ENCODE assay signal across 27 cellular contexts in the genomic region with DNA sequence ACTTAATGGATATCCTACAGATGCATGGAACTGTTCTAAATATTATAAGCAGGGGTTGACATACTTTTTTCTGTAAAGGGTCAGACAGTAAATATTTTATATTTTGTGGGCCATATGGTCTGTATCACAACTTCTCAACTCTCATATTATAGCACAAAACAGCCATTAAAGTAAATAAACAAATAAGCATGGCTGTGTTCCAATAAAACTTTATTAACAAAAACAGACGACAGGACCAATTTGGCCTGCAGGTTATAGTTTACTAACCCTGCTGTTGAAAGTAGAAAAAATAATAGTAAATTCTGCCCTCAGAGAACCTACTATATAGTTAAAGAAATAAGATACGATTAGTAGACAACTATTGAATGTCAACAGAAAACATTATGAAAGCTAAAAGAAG.
"Had no signal": no experiment of that assay in that cellular context is flagged by ENCODE, and none has a peak within 500 bp of the region (broad histone marks: within the 10 kb centered on the region; RNA-seq: fewer than 3 reads in every experiment).

No MANE protein-coding gene starts in this region.

- FAIRE-seq: endometrium, islet of Langerhans, keratinocyte had no signal

- DNase-seq: colonic mucosa; cortex of kidney; effector CD8-positive, alpha-beta T cell; effector memory CD8-positive, alpha-beta T cell; endodermal cell; erythroblast; esophagus squamous epithelium; foreskin fibroblast; foreskin melanocyte; gastrocnemius medialis; glutamatergic neuron; head of caudate nucleus; heart right ventricle; hippocampal formation; left cardiac atrium; left lung; left ventricle myocardium superior; lower lobe of right lung; mesenchymal stem cell; mucosa of descending colon had no signal

- H3K9me3 ChIP-seq: colonic mucosa, esophagus squamous epithelium, gastrocnemius medialis, heart right ventricle, left lung, lower lobe of right lung, mucosa of descending colon had no signal

- H3K9me3 Mint-ChIP-seq: dendritic cell treated with granulocyte-macrophage colony-stimulating factor and Interleukin-4, amounts not matched to agents 40 ng/mL and 50 ng/mL, for 4 days; effector memory CD8-positive, alpha-beta T cell; endodermal cell had no signal

- H3K27me3 ChIP-seq: colonic mucosa, esophagus squamous epithelium, gastrocnemius medialis, heart right ventricle, left lung had no signal

- H3K4me3 Mint-ChIP-seq: dendritic cell treated with granulocyte-macrophage colony-stimulating factor and Interleukin-4, amounts not matched to agents 40 ng/mL and 50 ng/mL, for 4 days; effector memory CD8-positive, alpha-beta T cell; endodermal cell; mesothelial cell of epicardium had no signal

- H3K27ac Mint-ChIP-seq: dendritic cell treated with granulocyte-macrophage colony-stimulating factor and Interleukin-4, amounts not matched to agents 40 ng/mL and 50 ng/mL, for 4 days; effector memory CD8-positive, alpha-beta T cell; endodermal cell; mesothelial cell of epicardium had no signal

- H3K36me3 ChIP-seq: colonic mucosa had no signal

- H3K4me3 ChIP-seq: colonic mucosa, esophagus squamous epithelium, gastrocnemius medialis, heart right ventricle, left lung, lower lobe of right lung, mucosa of descending colon had no signal

- H3K27me3 Mint-ChIP-seq: dendritic cell treated with granulocyte-macrophage colony-stimulating factor and Interleukin-4, amounts not matched to agents 40 ng/mL and 50 ng/mL, for 4 days; effector memory CD8-positive, alpha-beta T cell had no signal

- H3K4me1 ChIP-seq: colonic mucosa, left lung, lower lobe of right lung had no signal

- ATAC-seq: effector memory CD8-positive, alpha-beta T cell; esophagus mucosa; gastrocnemius medialis; heart right ventricle; left cardiac atrium; left lung; left ventricle myocardium superior; lower lobe of right lung; mucosa of descending colon had no signal

- H3K27ac ChIP-seq: colonic mucosa, epithelial cell of prostate, esophagus squamous epithelium, gastrocnemius medialis, heart right ventricle, left lung, lower lobe of right lung had no signal

- H3K4me1 Mint-ChIP-seq: mesothelial cell of epicardium had no signal

- H3K36me3 Mint-ChIP-seq: mesothelial cell of epicardium had no signal
